Comparison of ENCODE assay signal across 9 cellular contexts in the genomic region with DNA sequence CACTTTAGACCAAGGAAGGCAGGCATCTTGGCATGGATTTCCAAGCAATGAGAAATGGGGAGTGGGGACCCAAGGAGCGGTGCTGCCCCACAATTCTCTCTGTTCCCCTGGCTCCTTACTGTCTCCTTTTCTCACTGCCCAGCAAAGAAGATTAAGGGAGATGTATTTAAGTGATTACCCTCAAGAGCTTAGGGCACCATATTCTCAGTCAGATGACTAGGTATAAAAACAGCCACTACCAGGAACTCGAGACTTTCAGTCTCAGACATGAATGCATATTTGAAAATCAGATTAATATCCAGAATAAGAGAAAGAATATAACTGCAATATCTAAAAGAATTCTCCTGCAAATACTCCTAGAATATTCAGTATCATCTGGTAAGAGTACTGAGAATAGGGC. TPM values are rescaled to one million over a fixed set of nuclear protein-coding genes. Genes with fewer than 3 reads are reported as not detected.
DNase-seq lines count a peak whose midpoint lies in the region; ATAC-seq and TF ChIP-seq lines count a peak whose summit lies in the region.
"Had no signal": no experiment of that assay in that cellular context is flagged by ENCODE, and none has a peak within 500 bp of the region (broad histone marks: within the 10 kb centered on the region; RNA-seq: fewer than 3 reads in every experiment).

A gene (minus strand): TSS at position 101 of the 400 bp plus-strand sequence. CDS start 75 bp downstream, at position 26.

- 91% methylated on average over 2 of the region's 2 CpGs for WGBS in lung, 2 donors
- 83 to 98% methylated on average over 2 of the region's 2 CpGs for WGBS in tibial nerve, 2 donors

- H3K36me3 ChIP-seq in lung (ENCODE audit: control insufficient read depth in 2 of 2, insufficient read depth in 2 of 2, low read length in 2 of 2) (no peaks in the 10 kb centered on the region), tibial nerve (no peaks in the 10 kb centered on the region)

- intact Hi-C loops in T-helper 1 cell treated with Interleukin-12 subunit alpha and Interleukin-12 subunit beta and Interleukin-4 antibody, amounts not matched to agents 30 ng/mL and 1 ng/mL, for 36 hours (cut with micrococcal nuclease), result no loop called here
- intact Hi-C loops in dorsolateral prefrontal cortex (cut with DNase I), result no loop called here

- no peak for TF ChIP-seq EP300 in tibial nerve (IDR thresholded peaks at IDR 0.05)

- no peak for ATAC-seq in lung (ENCODE audit: insufficient read depth, low FRiP score)
- no peak for ATAC-seq in HG03025 (IDR thresholded peaks at IDR 0.05; ENCODE audit: low FRiP score, unreplicated experiment)

- TF ChIP-seq CTCF in dorsolateral prefrontal cortex (IDR thresholded peaks at IDR 0.05 in 54 of 56, conservative IDR thresholded peaks at IDR 0.05 in 2 of 56; ENCODE audit: low read depth in 1 of 56, partially characterized antibody in 56 of 56), result no peak
- no peak for TF ChIP-seq CTCF in lung (IDR thresholded peaks at IDR 0.05; ENCODE audit: control extremely low read depth, extremely low read depth)
- TF ChIP-seq CTCF in tibial nerve (IDR thresholded peaks at IDR 0.05), result no peak

- no peak within 1 kb of the TSS for H3K27ac ChIP-seq in dorsolateral prefrontal cortex
- peak within 1 kb of the TSS in 1 of 2 donors; percentile 71 for H3K27ac ChIP-seq in lung (ENCODE audit: low read depth in 1 of 2, low read length in 1 of 2)
- no peak within 1 kb of the TSS for H3K27ac ChIP-seq in tibial nerve

- H3K4me3 ChIP-seq in dorsolateral prefrontal cortex, result no peak within 1 kb of the TSS
- no peak within 1 kb of the TSS for H3K4me3 ChIP-seq in lung
- H3K4me3 ChIP-seq in tibial nerve, result no peak within 1 kb of the TSS

- H3K9me3 ChIP-seq in lung (ENCODE audit: control insufficient read depth in 2 of 2, insufficient read depth in 1 of 2, low read length in 1 of 2) (no peaks in the 10 kb centered on the region), tibial nerve (peaks cover 0 to 6% (median 0%) of the 10 kb centered on the region in 4 donors)

- no peak for DNase-seq in T-helper 1 cell
- DNase-seq in dorsolateral prefrontal cortex, result no peak
- no peak for DNase-seq in lung (ENCODE audit: low spot score)
- DNase-seq in tibial nerve (ENCODE audit: low spot score in 2 of 2), result no peak
- DNase-seq in activated effector memory CD4-positive, alpha-beta T cell treated with anti-CD3 and anti-CD28 coated beads, Interleukin-2, amount 50 U/mL, for 16 hours, result no peak
- DNase-seq in NCI-H1930 (lab: John Stamatoyannopoulos, UW), result no peak
- DNase-seq: NCI-H446 had no signal

- no peak for TF ChIP-seq POLR2A in tibial nerve (IDR thresholded peaks at IDR 0.05)

- H3K4me1 ChIP-seq in lung (ENCODE audit: control insufficient read depth in 2 of 2, insufficient read depth in 2 of 2, low read length in 2 of 2) (peaks cover 18 to 43% of the 10 kb centered on the region in 2 donors), tibial nerve (no peaks in the 10 kb centered on the region)

- H3K27me3 ChIP-seq in dorsolateral prefrontal cortex, result no peaks in the 10 kb centered on the region
- no peaks in the 10 kb centered on the region for H3K27me3 ChIP-seq in lung (ENCODE audit: control insufficient read depth, insufficient read depth)
- H3K27me3 ChIP-seq in tibial nerve, result no peaks in the 10 kb centered on the region

RNA-seq across cellular contexts. Expression of the gene that starts here (rescaled TPM):
- 68.3 and 78.1 TPM in 2 replicates for total RNA-seq in T-helper 1 cell treated with Interleukin-12 subunit alpha and Interleukin-12 subunit beta and Interleukin-4 antibody, amounts not matched to agents 30 ng/mL and 1 ng/mL, for 36 hours
- 100 to 1,000 TPM in 116 of 120 experiments, 10 to 100 TPM in 4; 73.6 to 222 (median 138) TPM for total RNA-seq in dorsolateral prefrontal cortex
- 100 to 1,000 TPM in 1 of 2 donors, 10 to 100 TPM in 1; 93.4 to 135 TPM for total RNA-seq in lung
- polyA plus RNA-seq in lung, result 10 to 100 TPM; 20.0 to 26.4 TPM
- 100 to 1,000 TPM; 152 to 373 (median 209) TPM for total RNA-seq in tibial nerve
